In genomic region chr9:94909965-94910730, GRCh38 we compare ENCODE assay signal across 30 cellular contexts.
DNase-seq lines count a peak whose midpoint lies in the region; ATAC-seq, FAIRE-seq and TF ChIP-seq lines count a peak whose summit lies in the region.
"Had no signal": no experiment of that assay in that cellular context is flagged by ENCODE, and none has a peak within 500 bp of the region (broad histone marks: within the 10 kb centered on the region; RNA-seq: fewer than 3 reads in every experiment).

No MANE protein-coding gene starts in this region.

- no peak for ATAC-seq in upper lobe of left lung (ENCODE audit: low FRiP score in 2 of 2)
- ATAC-seq: CD8-positive, alpha-beta T cell; natural killer cell; right cardiac atrium; T-cell had no signal

- intact Hi-C loops in ascending aorta (cut with DNase I), result loop anchor here (2.0 to 10.0 kb wide), 4 partner anchors 39 to 235 kb away; no protein-coding TSS in a partner anchor

- no peak overlapping the region for H4K91ac ChIP-seq in H1 (replicated peaks; ENCODE audit: insufficient read length, low read length)

- CTCF ChIA-PET in H1 (lab: Charles Lee; ENCODE audit: partially characterized antibody), result interaction anchor here (2.5 kb wide), 1 partner anchor 126 kb away, joined by 8 read pairs; no protein-coding TSS in a partner anchor
- CTCF ChIA-PET in HEK293T (lab: Yijun Ruan, JAX), result no interaction called here

- no peak overlapping the region for H3K14ac ChIP-seq in H1 (ENCODE audit: insufficient read length)

- no peak for TF ChIP-seq POLR2A in H1 (IDR thresholded peaks at IDR 0.05; ENCODE audit: control extremely low read depth in 1 of 2, low read depth in 2 of 2, low read length in 2 of 2)
- no peak for TF ChIP-seq POLR2A in upper lobe of left lung (IDR thresholded peaks at IDR 0.05)

- H3K9ac ChIP-seq in H1 (replicated peaks in 1 of 4; ENCODE audit: extremely low read depth in 1 of 4, low read depth in 3 of 4, low read length in 3 of 4), result no peak overlapping the region
- H3K9ac ChIP-seq: GM23248, KMS-11, parathyroid adenoma had no signal

- peaks cover 11 to 38% of the 10 kb centered on the region in 2 donors for H3K4me1 ChIP-seq in ascending aorta
- H3K4me1 ChIP-seq in H1 (replicated peaks in 1 of 4; ENCODE audit: control insufficient read depth in 3 of 4, insufficient read depth in 4 of 4, low read length in 3 of 4), result peaks cover 15 to 27% (median 20%) of the 10 kb centered on the region in 4 experiments
- peaks cover 0 to 29% (median 17%) of the 10 kb centered on the region in 4 donors for H3K4me1 ChIP-seq in upper lobe of left lung
- H3K4me1 ChIP-seq: breast epithelium had no signal

- H3K23ac ChIP-seq in H1 (ENCODE audit: insufficient read length), result no peak overlapping the region

- peak overlapping the region; percentile 36; the same call in 1 of the 2 replicates for H2BK15ac ChIP-seq in H1 (ENCODE audit: low read length)

- H3K4me3 ChIP-seq in ascending aorta (no peak overlapping the region), H1 (ENCODE audit: extremely low read depth in 1 of 4, insufficient read depth in 2 of 4, low read depth in 3 of 4, low read length in 4 of 4) (no peak overlapping the region), upper lobe of left lung (no peak overlapping the region)
- H3K4me3 ChIP-seq: breast epithelium, GM23248, Peyer's patch, SJCRH30, tibial artery had no signal

- FAIRE-seq in H1 (lab: Jason Lieb, UNC), result no peak
- FAIRE-seq: endothelial cell of umbilical vein, HTR-8/SVneo had no signal

- no peaks in the 10 kb centered on the region for H3K36me3 Mint-ChIP-seq in nephron (ENCODE audit: low read depth)
- H3K36me3 Mint-ChIP-seq: activated CD4-positive, alpha-beta memory T cell treated with anti-CD3 and anti-CD28 coated beads for 36 hours; CD8-positive, alpha-beta T cell; natural killer cell; T-cell had no signal

- peaks cover 3% of the 10 kb centered on the region for H3K27me3 Mint-ChIP-seq in nephron (ENCODE audit: low read depth)
- H3K27me3 Mint-ChIP-seq: activated CD4-positive, alpha-beta memory T cell treated with anti-CD3 and anti-CD28 coated beads for 36 hours; activated naive CD8-positive, alpha-beta T cell treated with anti-CD3 and anti-CD28 coated beads, Interleukin-2, amount 50 U/mL, for 24 hours; T-cell had no signal

- H3K4me2 ChIP-seq in H1 (ENCODE audit: insufficient read depth in 1 of 2, low read depth in 2 of 2, low read length in 2 of 2), result no peak overlapping the region
- H3K4me2 ChIP-seq: KMS-11 had no signal

- no peak overlapping the region for H4K8ac ChIP-seq in H1 (ENCODE audit: extremely low read depth, insufficient read depth, low read length)

- H3K4me3 Mint-ChIP-seq in nephron, result no peak overlapping the region
- H3K4me3 Mint-ChIP-seq: activated CD4-positive, alpha-beta memory T cell treated with anti-CD3 and anti-CD28 coated beads for 36 hours; activated naive CD8-positive, alpha-beta T cell treated with anti-CD3 and anti-CD28 coated beads, Interleukin-2, amount 50 U/mL, for 24 hours; CD8-positive, alpha-beta T cell; natural killer cell; T-cell had no signal

- H3K27ac Mint-ChIP-seq in nephron, result peak overlapping the region; percentile 39 to 82 (median 42)
- H3K27ac Mint-ChIP-seq: activated CD4-positive, alpha-beta memory T cell treated with anti-CD3 and anti-CD28 coated beads for 36 hours; activated naive CD8-positive, alpha-beta T cell treated with anti-CD3 and anti-CD28 coated beads, Interleukin-2, amount 50 U/mL, for 24 hours; CD8-positive, alpha-beta T cell; natural killer cell; T-cell had no signal

- no peak overlapping the region for H2BK5ac ChIP-seq in H1 (ENCODE audit: low read depth, low read length)

- WGBS in H1 (ENCODE audit: extremely low coverage in 1 of 2, insufficient coverage in 1 of 2, insufficient read length in 1 of 2, insufficient replicate concordance in 2 of 2, low coverage in 1 of 2, low lambda C conversion rate in 2 of 2, missing lambda C conversion rate in 1 of 2), 2 experiments, result 92% methylated on average over 20 of the region's 20 CpGs; no CpG with 5 or more reads in 1 of the 2 experiments
- 84 to 88% methylated on average over 16 to 17 of the region's 20 CpGs for WGBS in upper lobe of left lung, 2 donors

- no peaks in the 10 kb centered on the region for H3K23me2 ChIP-seq in H1 (ENCODE audit: low read depth, low read length)

- H3K36me3 ChIP-seq in ascending aorta, result no peaks in the 10 kb centered on the region
- no peaks in the 10 kb centered on the region for H3K36me3 ChIP-seq in H1 (ENCODE audit: control insufficient read depth in 2 of 4, insufficient read depth in 4 of 4, low read length in 3 of 4)
- no peaks in the 10 kb centered on the region for H3K36me3 ChIP-seq in upper lobe of left lung
- H3K36me3 ChIP-seq: breast epithelium, Peyer's patch, SJCRH30, tibial artery had no signal

- POLR2A ChIA-PET in H1 (lab: Charles Lee; ENCODE audit: partially characterized antibody) (interaction anchor here (0.6 kb wide), 1 partner anchor 31 kb away, joined by 3 read pairs; no protein-coding TSS in a partner anchor), HEK293T (lab: Yijun Ruan, JAX) (no interaction called here)

- H3K4ac ChIP-seq in H1 (replicated peaks; ENCODE audit: insufficient read length, low read depth, low read length), result no peak overlapping the region

- H3K4me1 Mint-ChIP-seq in nephron, result peaks cover 73% of the 10 kb centered on the region
- H3K4me1 Mint-ChIP-seq: T-cell had no signal

- H2AK5ac ChIP-seq in H1 (ENCODE audit: low read depth, low read length), result peak overlapping the region; percentile 43; the same call in 1 of the 2 replicates

- no peak overlapping the region for H3K18ac ChIP-seq in H1 (ENCODE audit: extremely low read depth, low read length)

- H4K20me1 ChIP-seq in H1 (replicated peaks in 1 of 2; ENCODE audit: control insufficient read depth in 1 of 2, insufficient read depth in 2 of 2, low read length in 2 of 2), result no peaks in the 10 kb centered on the region

- no peak overlapping the region for H3K56ac ChIP-seq in H1 (replicated peaks; ENCODE audit: insufficient read length, low read depth, low read length)

- no peaks in the 10 kb centered on the region for H3K9me3 ChIP-seq in ascending aorta
- H3K9me3 ChIP-seq in H1 (ENCODE audit: insufficient read depth in 2 of 2, low read depth in 1 of 2, low read length in 1 of 2), result no peaks in the 10 kb centered on the region
- no peaks in the 10 kb centered on the region for H3K9me3 ChIP-seq in upper lobe of left lung
- H3K9me3 ChIP-seq: breast epithelium, Peyer's patch, SJCRH30, tibial artery had no signal

- H2BK20ac ChIP-seq in H1 (ENCODE audit: low read length), result 0 out of 2 replicates have a peak overlapping the region, but pooled peaks have one; percentile 43

- no peak overlapping the region for H2BK120ac ChIP-seq in H1 (replicated peaks; ENCODE audit: low read depth, low read length)

- TF ChIP-seq CTCF in ascending aorta (IDR thresholded peaks at IDR 0.05) (no peak), H1 (IDR thresholded peaks at IDR 0.05; ENCODE audit: control extremely low read depth in 1 of 3, insufficient read depth in 1 of 3, low read depth in 1 of 3, low read length in 3 of 3) (no peak), nephron (IDR thresholded peaks at IDR 0.05; ENCODE audit: unreplicated experiment in 3 of 3) (no peak), upper lobe of left lung (IDR thresholded peaks at IDR 0.05) (no peak)

- no peak for TF ChIP-seq EP300 in H1 (IDR thresholded peaks at IDR 0.05; ENCODE audit: borderline replicate concordance in 1 of 2, low read depth in 2 of 2, low read length in 2 of 2)
- no peak for TF ChIP-seq EP300 in upper lobe of left lung (IDR thresholded peaks at IDR 0.05)

- H4K5ac ChIP-seq in H1 (ENCODE audit: insufficient read length, low read depth, low read length), result no peak overlapping the region

- H3K9me3 Mint-ChIP-seq in nephron, result no peaks in the 10 kb centered on the region
- H3K9me3 Mint-ChIP-seq: activated CD4-positive, alpha-beta memory T cell treated with anti-CD3 and anti-CD28 coated beads for 36 hours; activated naive CD8-positive, alpha-beta T cell treated with anti-CD3 and anti-CD28 coated beads, Interleukin-2, amount 50 U/mL, for 24 hours; CD8-positive, alpha-beta T cell; natural killer cell; T-cell had no signal

- DNase-seq in ascending aorta (ENCODE audit: low spot score in 2 of 2) (peak in 1 of 2 donors; percentile 58), H1 (ENCODE audit: low read depth in 1 of 2, low spot score in 2 of 2) (peak in 1 of 2 experiments; percentile 37), upper lobe of left lung (no peak), cortex of kidney (lab: John Stamatoyannopoulos, UW) (no peak), SW480 (ENCODE audit: low spot score) (no peak), HEK293T (ENCODE audit: extremely low spot score) (no peak)
- DNase-seq: activated gamma-delta T cell; activated T-cell treated with anti-CD3 and anti-CD28 coated beads for 4 hours; CD8-positive, alpha-beta T cell; dermis blood vessel endothelial cell; DMS153; GM23248; kidney glomerular epithelial cell; midbrain; natural killer cell; NCI-H510A treated with DMSO at 0.1 percent for 48 hours; Peyer's patch; right cardiac atrium; SJCRH30; stimulated activated CD4-positive, alpha-beta T cell treated with anti-CD3 and anti-CD28 coated beads, Interleukin-4, amount 100 ng/mL, for 1 hour; T-cell; tibial artery had no signal

- H3K27ac ChIP-seq in ascending aorta (peak overlapping the region; percentile 88 to 90), H1 (ENCODE audit: low read depth, low read length) (no peak overlapping the region), upper lobe of left lung (peak overlapping the region; percentile 50 to 61 (median 57))
- H3K27ac ChIP-seq: breast epithelium, GM23248, KMS-11, parathyroid adenoma, Peyer's patch, SJCRH30 had no signal

- no peak for TF ChIP-seq RAD21 in H1 (IDR thresholded peaks at IDR 0.05 in 1 of 2, conservative IDR thresholded peaks at IDR 0.05 in 1 of 2; ENCODE audit: low read depth in 2 of 2, low read length in 2 of 2)

- no peaks in the 10 kb centered on the region for H3K79me2 ChIP-seq in H1 (ENCODE audit: control insufficient read depth in 1 of 2, insufficient read depth in 2 of 2, low read length in 2 of 2)
- H3K79me2 ChIP-seq: parathyroid adenoma had no signal

- H3K27me3 ChIP-seq in ascending aorta (no peaks in the 10 kb centered on the region), H1 (replicated peaks in 1 of 4; ENCODE audit: control insufficient read depth in 3 of 4, extremely low read depth in 1 of 4, insufficient read depth in 3 of 4, low read length in 3 of 4) (no peaks in the 10 kb centered on the region), upper lobe of left lung (no peaks in the 10 kb centered on the region)
- H3K27me3 ChIP-seq: breast epithelium, Peyer's patch, SJCRH30, tibial artery had no signal

- peaks cover 5% of the 10 kb centered on the region for H3K79me1 ChIP-seq in H1 (ENCODE audit: low read depth, low read length)

- peak overlapping the region; percentile 4; the same call in 1 of the 2 replicates for H2BK12ac ChIP-seq in H1 (ENCODE audit: low read depth, low read length)

- no peak overlapping the region for H2AFZ ChIP-seq in H1 (ENCODE audit: low read length)
- H2AFZ ChIP-seq: GM23248, parathyroid adenoma had no signal

TF ChIP-seq in H1, 55 proteins besides CTCF, POLR2A, EP300 and RAD21 (continues in another document):
- no peak for TF ChIP-seq EZH2 (IDR thresholded peaks at IDR 0.05; ENCODE audit: low read depth, low read length, severe bottlenecking)

TF ChIP-seq in HEK293T, 16 proteins besides CTCF, POLR2A, EP300 and RAD21 (continues in another document):
- no peak for TF ChIP-seq ELF4 (IDR thresholded peaks at IDR 0.05)
- no peak for TF ChIP-seq HDGF (IDR thresholded peaks at IDR 0.05; ENCODE audit: borderline replicate concordance)
- TF ChIP-seq SUZ12 (IDR thresholded peaks at IDR 0.05), result no peak
- TF ChIP-seq ARNT (IDR thresholded peaks at IDR 0.05), result no peak
